In the genomic region with DNA sequence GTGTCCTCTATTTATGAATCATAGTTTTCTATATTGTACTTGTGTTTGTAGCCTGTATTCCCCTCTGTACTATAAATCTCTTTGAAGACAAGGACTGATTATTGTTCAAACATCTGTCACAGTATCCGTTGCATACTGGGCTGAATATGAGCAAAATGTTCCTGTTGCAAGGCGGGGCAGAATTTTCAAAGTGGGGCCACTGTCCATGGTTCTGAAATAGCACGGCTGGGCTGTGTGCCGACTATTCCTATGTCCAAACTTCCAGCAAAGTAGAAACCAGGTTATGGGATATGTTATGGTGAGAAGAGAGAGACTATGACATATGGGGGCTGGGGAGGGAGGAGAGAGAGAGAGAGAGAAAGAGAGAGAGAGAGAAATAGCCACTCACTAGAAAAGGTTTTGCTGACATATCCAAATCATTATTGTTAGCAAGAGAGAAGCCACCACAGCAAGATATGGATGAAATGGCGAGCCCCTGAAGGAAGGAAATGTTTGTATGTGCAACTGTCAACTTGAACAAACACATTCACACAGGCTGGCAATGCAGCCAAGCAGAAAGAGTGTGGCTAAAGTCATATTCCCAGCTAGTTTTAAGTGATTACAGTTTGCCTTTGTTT, we compare ENCODE assay signal across 9 cellular contexts.
DNase-seq lines count a peak whose midpoint lies in the region; ATAC-seq and FAIRE-seq lines count a peak whose summit lies in the region.
"Had no signal": no experiment of that assay in that cellular context is flagged by ENCODE, and none has a peak within 500 bp of the region (broad histone marks: within the 10 kb centered on the region; RNA-seq: fewer than 3 reads in every experiment).

No MANE protein-coding gene starts in this region.

- H3K27ac ChIP-seq in small intestine (ENCODE audit: low read depth in 1 of 2, low read length in 1 of 2) = no peak overlapping the region
- H3K27ac ChIP-seq in CD8-positive, alpha-beta memory T cell (ENCODE audit: low read depth, low read length) = no peak overlapping the region

- no peaks in the 10 kb centered on the region for H3K4me1 Mint-ChIP-seq in CD8-positive, alpha-beta memory T cell

- CTCF ChIA-PET in CD8-positive, alpha-beta memory T cell (lab: Charles Lee) = no interaction called here

- WGBS in small intestine, 3 donors = 7 to 14% (median 10%) methylated on average over 5 of the region's 5 CpGs

- no peak for FAIRE-seq in small intestine (lab: Jason Lieb, UNC)

- H3K9me3 Mint-ChIP-seq in CD8-positive, alpha-beta memory T cell = no peaks in the 10 kb centered on the region

- H3K36me3 ChIP-seq in small intestine (ENCODE audit: control insufficient read depth in 2 of 2, insufficient read depth in 2 of 2, low read length in 2 of 2) = no peaks in the 10 kb centered on the region
- no peaks in the 10 kb centered on the region for H3K36me3 ChIP-seq in CD8-positive, alpha-beta memory T cell (ENCODE audit: insufficient read depth, low read length)

- H3K27ac Mint-ChIP-seq in CD8-positive, alpha-beta memory T cell = no peak overlapping the region

- no peak overlapping the region for H3K4me3 ChIP-seq in small intestine (ENCODE audit: low read depth in 1 of 2, low read length in 2 of 2)
- H3K4me3 ChIP-seq in CD8-positive, alpha-beta memory T cell (ENCODE audit: low read length) = no peak overlapping the region

- peaks cover 3 to 12% of the 10 kb centered on the region in 2 donors for H3K27me3 Mint-ChIP-seq in CD8-positive, alpha-beta memory T cell

- POLR2A ChIA-PET in CD8-positive, alpha-beta memory T cell (lab: Charles Lee) = no interaction called here

- no peaks in the 10 kb centered on the region for H3K36me3 Mint-ChIP-seq in CD8-positive, alpha-beta memory T cell

- DNase-seq in activated gamma-delta T cell treated with Interleukin-2 at 50 U/mL for 16 hours (peak; percentile 8), activated gamma-delta T cell (lab: John Stamatoyannopoulos, UW) (no peak), NOMO-1 treated with DMSO at 0.1 percent for 48 hours (lab: John Stamatoyannopoulos, UW; ENCODE audit: unreplicated experiment) (peak; percentile 2), epidermal melanocyte (ENCODE audit: insufficient read length, low spot score) (peak; percentile 37), small intestine (peak; percentile 4)
- DNase-seq in CD8-positive, alpha-beta memory T cell = no peak
- DNase-seq: activated CD8-positive, alpha-beta memory T cell treated with anti-CD3 and anti-CD28 coated beads, Interleukin-2, amount 50 U/mL, for 48 hours had no signal

- H3K27me3 ChIP-seq in small intestine (ENCODE audit: control insufficient read depth in 2 of 2, insufficient read depth in 2 of 2, low read length in 2 of 2) = no peaks in the 10 kb centered on the region
- peaks cover 5% of the 10 kb centered on the region for H3K27me3 ChIP-seq in CD8-positive, alpha-beta memory T cell (ENCODE audit: insufficient read depth, low read length, poor library complexity, severe bottlenecking)

- H3K4me1 ChIP-seq in small intestine (ENCODE audit: control insufficient read depth in 2 of 2, insufficient read depth in 1 of 2, low read depth in 1 of 2, low read length in 1 of 2) = no peaks in the 10 kb centered on the region
- no peaks in the 10 kb centered on the region for H3K4me1 ChIP-seq in CD8-positive, alpha-beta memory T cell (ENCODE audit: insufficient read depth, low read length)

- no peaks in the 10 kb centered on the region for H3K9me3 ChIP-seq in small intestine (ENCODE audit: control insufficient read depth, low read depth)
- no peaks in the 10 kb centered on the region for H3K9me3 ChIP-seq in CD8-positive, alpha-beta memory T cell (ENCODE audit: low read length)

- no peak overlapping the region for H3K4me3 Mint-ChIP-seq in CD8-positive, alpha-beta memory T cell

- ATAC-seq in HG03097 (IDR thresholded peaks at IDR 0.05; ENCODE audit: low FRiP score, unreplicated experiment) = no peak
- no peak for ATAC-seq in HG03571 (IDR thresholded peaks at IDR 0.05; ENCODE audit: unreplicated experiment)

Comparison
In these comparisons a context has a peak if more than half of its experiments do, and no peak if none do; other contexts are left out.
1. DNase-seq: peak in activated gamma-delta T cell treated with Interleukin-2 at 50 U/mL for 16 hours (single experiment), NOMO-1 treated with DMSO at 0.1 percent for 48 hours (single experiment), epidermal melanocyte (single experiment) and small intestine (single experiment); none in activated gamma-delta T cell (single experiment) and CD8-positive, alpha-beta memory T cell (0 of 5).